In the genomic region with DNA sequence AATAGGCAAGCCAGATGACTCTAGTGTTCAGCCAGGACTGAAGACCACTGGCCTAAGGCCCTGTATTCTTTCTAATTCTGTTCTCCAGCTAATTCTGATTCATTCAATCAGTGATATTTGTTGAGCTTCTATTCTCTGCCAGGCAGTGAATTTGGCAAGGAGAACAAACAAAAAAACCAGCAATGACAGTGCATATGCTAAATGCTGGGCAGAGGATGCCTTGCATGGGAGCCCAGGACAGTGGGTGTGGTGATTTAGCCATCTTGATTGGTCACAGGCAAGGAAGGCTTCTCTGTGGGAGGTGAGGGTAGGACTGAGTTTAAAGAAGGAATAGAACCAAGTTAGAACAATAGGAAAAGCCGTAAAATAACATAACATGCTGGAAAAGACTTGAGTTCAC, we compare ENCODE assay signal across 15 cellular contexts. TPM values are rescaled to one million over a fixed set of nuclear protein-coding genes. Genes with fewer than 3 reads are reported as not detected.
A peak's percentile ranks its signal among the peaks of the same experiment; 100 is the strongest.
DNase-seq lines count a peak whose midpoint lies in the region; ATAC-seq and TF ChIP-seq lines count a peak whose summit lies in the region.
"Had no signal": no experiment of that assay in that cellular context is flagged by ENCODE, and none has a peak within 500 bp of the region (broad histone marks: within the 10 kb centered on the region; RNA-seq: fewer than 3 reads in every experiment).

No MANE protein-coding gene starts in this region.

- H4K91ac ChIP-seq in mesenchymal stem cell (ENCODE audit: low read length), result peak overlapping the region; percentile 25

- no TSS peak for BruUV-seq in PC-3 (replicated peaks; lab: Mats Ljungman, UMichigan)

- no peaks in the 10 kb centered on the region for H3K36me3 ChIP-seq in HEK293 (ENCODE audit: control insufficient read depth in 2 of 2, insufficient read depth in 1 of 2, low read length in 2 of 2)
- H3K36me3 ChIP-seq in PC-3 (ENCODE audit: low read depth, low read length), result no peaks in the 10 kb centered on the region
- H3K36me3 ChIP-seq in mesenchymal stem cell (ENCODE audit: control insufficient read depth in 1 of 2, insufficient read depth in 2 of 2, low read depth in 1 of 2, low read length in 2 of 2), result no peaks in the 10 kb centered on the region
- H3K36me3 ChIP-seq: HAP-1 had no signal

- H2AFZ ChIP-seq in PC-3 (ENCODE audit: low read length) (no peak overlapping the region), mesenchymal stem cell (ENCODE audit: low read depth, low read length) (no peak overlapping the region)

- H3K9me2 ChIP-seq in PC-3 (replicated peaks; ENCODE audit: low read length), result no peaks in the 10 kb centered on the region

- H3K4ac ChIP-seq in mesenchymal stem cell (ENCODE audit: low read depth in 1 of 2, low read length in 2 of 2), result no peak overlapping the region

- H3K18ac ChIP-seq in mesenchymal stem cell (ENCODE audit: low read depth in 1 of 2, low read length in 2 of 2), result no peak overlapping the region

- H2BK12ac ChIP-seq in mesenchymal stem cell (ENCODE audit: low read length in 2 of 2), result no peak overlapping the region

- TF ChIP-seq CTCF in HEK293 (tag by site-specific recombination; IDR thresholded peaks at IDR 0.05) (no peak), PC-3 (conservative IDR thresholded peaks at IDR 0.05; ENCODE audit: low read depth, low read length) (no peak), dorsolateral prefrontal cortex (IDR thresholded peaks at IDR 0.05 in 54 of 56, conservative IDR thresholded peaks at IDR 0.05 in 2 of 56; ENCODE audit: low read depth in 1 of 56, partially characterized antibody in 56 of 56) (no peak)

- POLR2A ChIA-PET in HEK293 (lab: Yijun Ruan, JAX) (no interaction called here), PC-3 (lab: Charles Lee; ENCODE audit: unreplicated experiment) (no interaction called here)

- H3K9ac ChIP-seq in PC-3 (ENCODE audit: low read length) (no peak overlapping the region), mesenchymal stem cell (ENCODE audit: low read length) (peak overlapping the region; percentile 49)

- H3K4me3 ChIP-seq in HEK293 (ENCODE audit: low read depth, low read length) (no peak overlapping the region), PC-3 (ENCODE audit: low read length) (no peak overlapping the region), mesenchymal stem cell (ENCODE audit: insufficient read depth in 1 of 2, low read depth in 1 of 2, low read length in 2 of 2) (no peak overlapping the region), dorsolateral prefrontal cortex (no peak overlapping the region)
- H3K4me3 ChIP-seq: GM12878, HAP-1, K562 had no signal

- no peaks in the 10 kb centered on the region for H3K79me2 ChIP-seq in PC-3 (ENCODE audit: low read length)

- H3K27ac ChIP-seq in HEK293 (ENCODE audit: extremely low read depth, low read depth, low read length) (no peak overlapping the region), PC-3 (ENCODE audit: low read length) (no peak overlapping the region), mesenchymal stem cell (ENCODE audit: low read length, poor library complexity, severe bottlenecking) (no peak overlapping the region), dorsolateral prefrontal cortex (no peak overlapping the region)
- H3K27ac ChIP-seq: HL-60 had no signal

- no peak overlapping the region for H3K14ac ChIP-seq in mesenchymal stem cell (ENCODE audit: low read length in 2 of 2)

- WGBS in mesenchymal stem cell, result 94% methylated on average over 1 of the region's 1 CpG

- no peak overlapping the region for H2AK5ac ChIP-seq in mesenchymal stem cell (ENCODE audit: low read length, severe bottlenecking)

- no peak overlapping the region for H3K23ac ChIP-seq in mesenchymal stem cell (ENCODE audit: low read length in 2 of 2)

- H3K27me3 ChIP-seq in PC-3 (ENCODE audit: low read length) (no peaks in the 10 kb centered on the region), mesenchymal stem cell (ENCODE audit: control insufficient read depth in 1 of 2, insufficient read depth in 1 of 2, low read length in 2 of 2) (no peaks in the 10 kb centered on the region), dorsolateral prefrontal cortex (no peaks in the 10 kb centered on the region)

- no peak overlapping the region for H2BK120ac ChIP-seq in mesenchymal stem cell (ENCODE audit: low read depth, low read length)

- DNase-seq in PC-3 (peak; percentile 20), mesenchymal stem cell (no peak), dorsolateral prefrontal cortex (no peak)
- no peak for DNase-seq in stimulated activated CD4-positive, alpha-beta T cell treated with anti-CD3 and anti-CD28 coated beads, Interleukin-12 subunit alpha, Interleukin-12 subunit beta, amount 100 ng/mL, for 4 hours
- DNase-seq: DMS53 had no signal

- H2BK15ac ChIP-seq in mesenchymal stem cell (ENCODE audit: low read depth, poor library complexity, severe bottlenecking), result no peak overlapping the region

- intact Hi-C loops in PC-3 (cut with micrococcal nuclease) (loop anchor here (5.0 to 10.0 kb wide), 2 partner anchors 173 to 265 kb away; partner anchors contain the start of gene ECHDC2), dorsolateral prefrontal cortex (cut with DNase I) (no loop called here)

- no peaks in the 10 kb centered on the region for H3F3A ChIP-seq in PC-3 (ENCODE audit: low read length, unreplicated experiment)

- no peaks in the 10 kb centered on the region for H4K20me1 ChIP-seq in PC-3 (ENCODE audit: low read length)

- ATAC-seq in PC-3 (no peak), GM18517 (IDR thresholded peaks at IDR 0.05; ENCODE audit: unreplicated experiment) (no peak)
- ATAC-seq: GM12878, K562 had no signal

- H3K4me2 ChIP-seq in PC-3 (ENCODE audit: low read length) (no peak overlapping the region), mesenchymal stem cell (ENCODE audit: low read length, poor library complexity, severe bottlenecking) (no peak overlapping the region)

- no peaks in the 10 kb centered on the region for H3K79me1 ChIP-seq in mesenchymal stem cell (replicated peaks; ENCODE audit: low read length, poor library complexity, severe bottlenecking)

- H3K4me1 ChIP-seq in HEK293 (ENCODE audit: control insufficient read depth, insufficient read depth, low read length) (no peaks in the 10 kb centered on the region), PC-3 (ENCODE audit: insufficient read depth, low read length) (peaks cover 24% of the 10 kb centered on the region), mesenchymal stem cell (ENCODE audit: control insufficient read depth, insufficient read depth, low read depth, low read length) (peaks cover 3% of the 10 kb centered on the region)
- H3K4me1 ChIP-seq: HAP-1 had no signal

- H3K9me3 ChIP-seq in HEK293 (ENCODE audit: control insufficient read depth, insufficient read depth, low read depth, low read length) (no peaks in the 10 kb centered on the region), PC-3 (ENCODE audit: low read length) (no peaks in the 10 kb centered on the region), mesenchymal stem cell (ENCODE audit: control insufficient read depth, low read length) (no peaks in the 10 kb centered on the region)
- H3K9me3 ChIP-seq: HAP-1 had no signal

- H4K8ac ChIP-seq in mesenchymal stem cell (ENCODE audit: low read length), result no peak overlapping the region

- no peak overlapping the region for H2BK5ac ChIP-seq in mesenchymal stem cell (ENCODE audit: low read depth, low read length, poor library complexity, severe bottlenecking)

- CTCF ChIA-PET in HEK293 (lab: Yijun Ruan, JAX), result interaction anchor here (0.6 to 2.1 kb wide), 10 partner anchors 8 to 1082 kb away, joined by 3 to 19 read pairs (median 4); no protein-coding TSS in a partner anchor
- CTCF ChIA-PET in PC-3 (lab: Charles Lee), result no interaction called here

TF ChIP-seq in HEK293, 187 proteins besides CTCF, POLR2A, EP300 and RAD21:
- TF ChIP-seq ZNF121 (tag by site-specific recombination; IDR thresholded peaks at IDR 0.05), result no peak
- no peak for TF ChIP-seq ZFP69B (tag by site-specific recombination; IDR thresholded peaks at IDR 0.05)
- TF ChIP-seq SP2 (tag by site-specific recombination; IDR thresholded peaks at IDR 0.05), result no peak
- 0 out of 2 replicates have a peak, but pooled peaks have one; percentile 29 for TF ChIP-seq EGR2 (tag by site-specific recombination; IDR thresholded peaks at IDR 0.05; ENCODE audit: low read depth)
- 0 out of 2 replicates have a peak, but pooled peaks have one; percentile 15 for TF ChIP-seq ZFHX2 (tag by site-specific recombination; conservative IDR thresholded peaks at IDR 0.05)
- TF ChIP-seq ZFP41 (tag by site-specific recombination; IDR thresholded peaks at IDR 0.05; ENCODE audit: borderline replicate concordance), result no peak

RNA-seq across cellular contexts. Expression of gene CPT2, which starts 9.3 kb away (rescaled TPM):
- total RNA-seq in PC-3 (2014; rRNA removed) (19.6 and 27.1 TPM in 2 replicates), dorsolateral prefrontal cortex (10 to 100 TPM in 72 of 120 experiments, 1 to 10 TPM in 48; 4.3 to 20.0 (median 10.7) TPM)
- polyA plus RNA-seq in mesenchymal stem cell (2013, experiment 1 of 2), result 14.1 TPM
- polyA plus RNA-seq in mesenchymal stem cell (2013, experiment 2 of 2), result 13.6 TPM

RNA-seq across cellular contexts. Expression of gene CZIB, which starts 33.1 kb away (rescaled TPM):
- total RNA-seq in PC-3 (2014; rRNA removed) (44.1 and 47.7 TPM in 2 replicates), dorsolateral prefrontal cortex (10 to 100 TPM; 49.0 to 99.7 (median 72.4) TPM)
- 48.5 TPM for polyA plus RNA-seq in mesenchymal stem cell (2013, experiment 1 of 2)
- polyA plus RNA-seq in mesenchymal stem cell (2013, experiment 2 of 2), result 51.0 TPM

RNA-seq across cellular contexts. Expression of gene SLC1A7, which starts 44.9 kb away (rescaled TPM):
- total RNA-seq in PC-3 (2014; rRNA removed), result 0.23 and 0.26 TPM in 2 replicates
- 2.3 TPM for polyA plus RNA-seq in mesenchymal stem cell (2013, experiment 1 of 2)
- 2.2 TPM for polyA plus RNA-seq in mesenchymal stem cell (2013, experiment 2 of 2)
- total RNA-seq in dorsolateral prefrontal cortex, result 10 to 100 TPM in 2 of 120 experiments, 1 to 10 TPM in 51, under 1 TPM in 36, not detected in 31; 0.16 to 18.5 (median 1.2) TPM
- total RNA-seq: A673, Daoy, GM12878, H1, K562 had no signal
- polyA plus RNA-seq: CD14-positive monocyte, GM12878, H1 had no signal

RNA-seq across cellular contexts. Expression of gene MAGOH, which starts 50.9 kb away (rescaled TPM):
- total RNA-seq in PC-3 (2014; rRNA removed) (48.9 and 53.1 TPM in 2 replicates), dorsolateral prefrontal cortex (10 to 100 TPM; 14.8 to 34.2 (median 24.6) TPM)
- polyA plus RNA-seq in mesenchymal stem cell (2013, experiment 1 of 2), result 53.3 TPM
- polyA plus RNA-seq in mesenchymal stem cell (2013, experiment 2 of 2), result 54.6 TPM
